Comparison of ENCODE assay signal across 17 cellular contexts in genomic region chr5:145925803-145926202, GRCh38. TPM values are rescaled to one million over a fixed set of nuclear protein-coding genes. Genes with fewer than 3 reads are reported as not detected.
DNase-seq lines count a peak whose midpoint lies in the region; ATAC-seq and TF ChIP-seq lines count a peak whose summit lies in the region.
"Had no signal": no experiment of that assay in that cellular context is flagged by ENCODE, and none has a peak within 500 bp of the region (broad histone marks: within the 10 kb centered on the region; RNA-seq: fewer than 3 reads in every experiment).

No MANE protein-coding gene starts in this region.

- ATAC-seq in left lung (peak; percentile 50), GM21423 (IDR thresholded peaks at IDR 0.05; ENCODE audit: unreplicated experiment) (no peak)

- H3K9me3 ChIP-seq in Caco-2, result 0 out of 2 replicates have a peak, but pooled peaks cover 3% of the 10 kb centered on the region
- H3K9me3 ChIP-seq in HUES64 (ENCODE audit: insufficient read depth, low read depth, low read length), result no peaks in the 10 kb centered on the region
- H3K9me3 ChIP-seq in left lung, result no peaks in the 10 kb centered on the region
- H3K9me3 ChIP-seq in uterus, result no peaks in the 10 kb centered on the region
- H3K9me3 ChIP-seq: body of pancreas, right lobe of liver, thoracic aorta had no signal

- no peaks in the 10 kb centered on the region for H3K27me3 ChIP-seq in Caco-2 (replicated peaks; ENCODE audit: control insufficient read depth, insufficient read depth, low read length)
- H3K27me3 ChIP-seq in HUES64 (ENCODE audit: insufficient read depth, low read length), result no peaks in the 10 kb centered on the region
- H3K27me3 ChIP-seq in left lung, result peaks cover 0 to 5% of the 10 kb centered on the region in 2 donors
- no peaks in the 10 kb centered on the region for H3K27me3 ChIP-seq in uterus
- H3K27me3 ChIP-seq: body of pancreas, right lobe of liver had no signal

- POLR2A ChIA-PET in Caco-2 (lab: Charles Lee), result interaction anchor here (1.0 to 1.3 kb wide), 2 partner anchors 11 to 13 kb away, joined by 4 to 8 read pairs; no protein-coding TSS in a partner anchor

- H3K4me3 ChIP-seq in Caco-2 (ENCODE audit: low read depth, low read length) (no peak overlapping the region), HUES64 (ENCODE audit: low read length) (no peak overlapping the region), cardiac fibroblast (replicated peaks in 1 of 2; ENCODE audit: low read depth in 2 of 2, low read length in 2 of 2) (no peak overlapping the region), left lung (no peak overlapping the region), uterus (no peak overlapping the region)
- H3K4me3 ChIP-seq: body of pancreas, right lobe of liver, thoracic aorta had no signal

- no peaks in the 10 kb centered on the region for H3K36me3 ChIP-seq in Caco-2 (ENCODE audit: control insufficient read depth, insufficient read depth, low read length)
- no peaks in the 10 kb centered on the region for H3K36me3 ChIP-seq in HUES64 (ENCODE audit: insufficient read depth, low read length)
- no peaks in the 10 kb centered on the region for H3K36me3 ChIP-seq in left lung
- no peaks in the 10 kb centered on the region for H3K36me3 ChIP-seq in uterus
- H3K36me3 ChIP-seq: right lobe of liver, thoracic aorta had no signal

- no peak overlapping the region for H3K4me3 Mint-ChIP-seq in Caco-2 (ENCODE audit: unreplicated experiment)
- H3K4me3 Mint-ChIP-seq: CD4-positive, alpha-beta T cell; immature natural killer cell had no signal

- intact Hi-C loops in Caco-2 (cut with micrococcal nuclease; ENCODE audit: unreplicated experiment) (loop anchor here (1.0 kb wide), 2 partner anchors 13 to 53 kb away; no protein-coding TSS in a partner anchor), left lung (cut with DNase I) (no loop called here), uterus (cut with DNase I; ENCODE audit: low total_unique reads) (no loop called here)

- DNase-seq in Caco-2, result no peak
- peak; percentile 64 to 82 for DNase-seq in cardiac fibroblast (ENCODE audit: low read depth in 2 of 2)
- no peak for DNase-seq in left lung
- DNase-seq in stimulated activated CD4-positive, alpha-beta T cell treated with anti-CD3 and anti-CD28 coated beads, Interleukin-4, amount 100 ng/mL, for 4 hours, result no peak
- no peak for DNase-seq in HUDEP-2 (lab: John Stamatoyannopoulos, UW; ENCODE audit: unreplicated experiment in 76 of 76)
- DNase-seq in uterus, result no peak
- DNase-seq: activated CD4-positive, CD25-positive, alpha-beta regulatory T cell treated with anti-CD3 and anti-CD28 coated beads, Interleukin-2, amount 50 U/mL, for 72 hours; body of pancreas; CD4-positive, alpha-beta T cell; GDM1; immature natural killer cell; NCI-H1417 treated with DMSO at 0.1 percent for 48 hours; right lobe of liver had no signal

- H3K9me3 Mint-ChIP-seq in Caco-2 (ENCODE audit: unreplicated experiment), result no peaks in the 10 kb centered on the region
- H3K9me3 Mint-ChIP-seq: CD4-positive, alpha-beta T cell; immature natural killer cell had no signal

- no peak overlapping the region for H3K9ac ChIP-seq in HUES64 (ENCODE audit: low read depth, low read length)

- no peaks in the 10 kb centered on the region for H3K36me3 Mint-ChIP-seq in Caco-2 (ENCODE audit: insufficient read depth, unreplicated experiment)
- H3K36me3 Mint-ChIP-seq: immature natural killer cell had no signal

- TF ChIP-seq CTCF in Caco-2 (IDR thresholded peaks at IDR 0.05; ENCODE audit: insufficient read depth in 1 of 2, low read depth in 1 of 2, low read length in 1 of 2, severe bottlenecking in 1 of 2, unreplicated experiment in 1 of 2), result no peak
- TF ChIP-seq CTCF in cardiac fibroblast (IDR thresholded peaks at IDR 0.05; ENCODE audit: low read depth, low read length), result no peak
- no peak for TF ChIP-seq CTCF in left lung (IDR thresholded peaks at IDR 0.05)
- TF ChIP-seq CTCF in uterus (IDR thresholded peaks at IDR 0.05), result no peak

- CTCF ChIA-PET in Caco-2 (lab: Charles Lee), result interaction anchor here (0.8 kb wide), 1 partner anchor 10 kb away, joined by 5 read pairs; the partner anchor contains the start of gene SH3RF2

- no peaks in the 10 kb centered on the region for H3K27me3 Mint-ChIP-seq in Caco-2 (ENCODE audit: insufficient read depth, unreplicated experiment)

- no peak for TF ChIP-seq POLR2A in uterus (IDR thresholded peaks at IDR 0.05)

- peak overlapping the region; percentile 34; the same call in 1 of the 2 replicates for H3K27ac ChIP-seq in HUES64 (ENCODE audit: low read depth, low read length)
- H3K27ac ChIP-seq in left lung, result peak overlapping the region in 1 of 2 donors; percentile 5
- no peak overlapping the region for H3K27ac ChIP-seq in uterus
- H3K27ac ChIP-seq: body of pancreas, right lobe of liver had no signal

- peaks cover 31% of the 10 kb centered on the region for H3K4me1 Mint-ChIP-seq in Caco-2 (ENCODE audit: low read depth, unreplicated experiment)
- H3K4me1 Mint-ChIP-seq: immature natural killer cell had no signal

- peak overlapping the region; percentile 73 for H3K27ac Mint-ChIP-seq in Caco-2 (ENCODE audit: unreplicated experiment)
- H3K27ac Mint-ChIP-seq: CD4-positive, alpha-beta T cell; immature natural killer cell had no signal

- no TSS peak for BruUV-seq in Caco-2 (replicated peaks; lab: Mats Ljungman, UMichigan)

- peaks cover 30% of the 10 kb centered on the region for H3K4me1 ChIP-seq in Caco-2
- peaks cover 17% of the 10 kb centered on the region; the same call in 1 of the 2 replicates for H3K4me1 ChIP-seq in HUES64 (ENCODE audit: insufficient read depth, low read length)
- H3K4me1 ChIP-seq in left lung, result no peaks in the 10 kb centered on the region
- no peaks in the 10 kb centered on the region for H3K4me1 ChIP-seq in uterus
- H3K4me1 ChIP-seq: body of pancreas, right lobe of liver had no signal

RNA-seq across cellular contexts. Expression of gene SH3RF2, which starts 10.6 kb away (rescaled TPM):
- 49.4 and 55.0 TPM in 2 replicates for total RNA-seq in Caco-2 (2022)
- polyA plus RNA-seq in HUES64 (2013, experiment 1 of 2), result 1.1 TPM
- polyA plus RNA-seq in HUES64 (2013, experiment 2 of 2), result 0.82 TPM
- 10 to 100 TPM; 11.7 to 20.3 TPM for total RNA-seq in left lung
- total RNA-seq in uterus, result 1 to 10 TPM in 2 of 4 donors, under 1 TPM in 2; 0.26 to 4.1 (median 1.8) TPM
- polyA plus RNA-seq: immature natural killer cell had no signal

RNA-seq across cellular contexts. Expression of gene GRXCR2, which starts 53.0 kb away (rescaled TPM):
- total RNA-seq in Caco-2 (2022) (0.16 TPM in 1 of 2 replicates, not detected in the other), left lung (not detected), uterus (not detected)
- not detected for polyA plus RNA-seq in HUES64 (2013, experiment 1 of 2)
- not detected for polyA plus RNA-seq in HUES64 (2013, experiment 2 of 2)
- total RNA-seq: body of pancreas; CD4-positive, alpha-beta T cell; myocyte; right lobe of liver; thoracic aorta had no signal
- polyA plus RNA-seq: immature natural killer cell had no signal

Comparison
In these comparisons a context has a peak if more than half of its experiments do, and no peak if none do; other contexts are left out.
1. DNase-seq: peak in cardiac fibroblast (2 of 2); none in Caco-2 (0 of 2), left lung (0 of 2), stimulated activated CD4-positive, alpha-beta T cell treated with anti-CD3 and anti-CD28 coated beads, Interleukin-4, amount 100 ng/mL, for 4 hours (0 of 2), HUDEP-2 (0 of 76) and uterus (0 of 2).